Comparison of ENCODE assay signal across 24 cellular contexts in genomic region chr9:127697575-127697974, GRCh38. TPM values are rescaled to one million over a fixed set of nuclear protein-coding genes. Genes with fewer than 3 reads are reported as not detected.
"Had no signal": no experiment of that assay in that cellular context is flagged by ENCODE, and none has a peak within 500 bp of the region (broad histone marks: within the 10 kb centered on the region; RNA-seq: fewer than 3 reads in every experiment).

No MANE protein-coding gene starts in this region.

- H3K4me3 Mint-ChIP-seq: activated CD8-positive, alpha-beta T cell treated with anti-CD3 and anti-CD28 coated beads, Interleukin-2, amount 10 ng/mL, durations not matched to agents 7 days and 5 days; activated T-cell treated with anti-CD3 and anti-CD28 coated beads, Interleukin-2, amount 50 U/mL, for 24 hours; stimulated activated naive CD8-positive, alpha-beta T cell treated with anti-CD3 and anti-CD28 coated beads, Interleukin-15, Interleukin-2, amounts not matched to agents 100 ng/mL and 50 ng/mL, for 24 hours had no signal

- H3K36me3 ChIP-seq: transverse colon had no signal

- ATAC-seq: activated CD8-positive, alpha-beta T cell treated with anti-CD3 and anti-CD28 coated beads, Interleukin-2, amount 10 ng/mL, durations not matched to agents 7 days and 5 days; left cardiac atrium; mucosa of descending colon; naive thymus-derived CD8-positive, alpha-beta T cell had no signal

- H3K4me2 ChIP-seq: hepatocyte had no signal

- H3K9me3 Mint-ChIP-seq: activated CD4-positive, alpha-beta T cell treated with anti-CD3 and anti-CD28 coated beads, Interleukin-2, amount 10 ng/mL, durations not matched to agents 24 days and 14 days; activated T-cell treated with anti-CD3 and anti-CD28 coated beads, Interleukin-2, amount 50 U/mL, for 24 hours; activated T-helper 2 cell treated with anti-CD3 and anti-CD28 coated beads, Interferon-gamma antibody, Interleukin-2, Interleukin-4, amounts not matched to agents 10 μg/mL and 5 μg/mL and 100 μg/mL, durations not matched to agents 14 hours and 24 hours and 36 hours; naive thymus-derived CD8-positive, alpha-beta T cell; stimulated activated naive CD8-positive, alpha-beta T cell treated with anti-CD3 and anti-CD28 coated beads, Interleukin-15, Interleukin-2, amounts not matched to agents 100 ng/mL and 50 ng/mL, for 24 hours had no signal

- DNase-seq: activated CD4-positive, alpha-beta T cell treated with anti-CD3 and anti-CD28 coated beads, Interleukin-2, amount 10 ng/mL, durations not matched to agents 24 days and 14 days; activated CD8-positive, alpha-beta T cell treated with anti-CD3 and anti-CD28 coated beads, Interleukin-2, amount 10 ng/mL, durations not matched to agents 7 days and 5 days; activated naive CD4-positive, alpha-beta T cell treated with Interleukin-2 at 50 U/mL for 16 hours; activated T-cell treated with anti-CD3 and anti-CD28 coated beads, Interleukin-2, amount 50 U/mL, for 24 hours; cerebellar nuclear complex; cortex of kidney; effector CD8-positive, alpha-beta T cell; left cardiac atrium; mesenchymal stem cell; mucosa of descending colon; naive thymus-derived CD8-positive, alpha-beta T cell; nucleus accumbens; stimulated activated CD4-positive, alpha-beta T cell treated with anti-CD3 and anti-CD28 coated beads, Interleukin-12 subunit alpha, Interleukin-12 subunit beta, amount 100 ng/mL, for 4 hours; stimulated activated CD4-positive, alpha-beta T cell treated with anti-CD3 and anti-CD28 coated beads, Interleukin-1b, Interleukin-23, amount 100 ng/mL, for 48 hours; T1000; transverse colon had no signal

- H3K4me3 ChIP-seq: ascending aorta, esophagus muscularis mucosa, hepatocyte, mucosa of descending colon, transverse colon had no signal

- H3K27me3 Mint-ChIP-seq: activated CD4-positive, alpha-beta T cell treated with anti-CD3 and anti-CD28 coated beads, Interleukin-2, amount 10 ng/mL, durations not matched to agents 24 days and 14 days; activated T-cell treated with anti-CD3 and anti-CD28 coated beads, Interleukin-2, amount 50 U/mL, for 24 hours; naive thymus-derived CD8-positive, alpha-beta T cell; stimulated activated naive CD8-positive, alpha-beta T cell treated with anti-CD3 and anti-CD28 coated beads, Interleukin-15, Interleukin-2, amounts not matched to agents 100 ng/mL and 50 ng/mL, for 24 hours had no signal

- H3K79me2 ChIP-seq: hepatocyte had no signal

- H3K27ac ChIP-seq: hepatocyte had no signal

- H3K9me3 ChIP-seq: ascending aorta, esophagus muscularis mucosa, mucosa of descending colon, transverse colon had no signal

- H3K27me3 ChIP-seq: ascending aorta, esophagus muscularis mucosa, hepatocyte, transverse colon had no signal

- H3K4me1 ChIP-seq: ascending aorta had no signal

- H3K27ac Mint-ChIP-seq: activated CD4-positive, alpha-beta T cell treated with anti-CD3 and anti-CD28 coated beads, Interleukin-2, amount 10 ng/mL, durations not matched to agents 24 days and 14 days; activated CD8-positive, alpha-beta T cell treated with anti-CD3 and anti-CD28 coated beads, Interleukin-2, amount 10 ng/mL, durations not matched to agents 7 days and 5 days; activated T-helper 2 cell treated with anti-CD3 and anti-CD28 coated beads, Interferon-gamma antibody, Interleukin-2, Interleukin-4, amounts not matched to agents 10 μg/mL and 5 μg/mL and 100 μg/mL, durations not matched to agents 14 hours and 24 hours and 36 hours; stimulated activated naive CD8-positive, alpha-beta T cell treated with anti-CD3 and anti-CD28 coated beads, Interleukin-15, Interleukin-2, amounts not matched to agents 100 ng/mL and 50 ng/mL, for 24 hours had no signal

- H2AFZ ChIP-seq: hepatocyte had no signal

RNA-seq across cellular contexts. Expression of gene CFAP157, which starts 9.2 kb away (rescaled TPM):
- total RNA-seq: activated CD4-positive, alpha-beta T cell treated with anti-CD3 and anti-CD28 coated beads, Interleukin-2, amount 10 ng/mL, durations not matched to agents 24 days and 14 days; ascending aorta; bronchial epithelial cell; endothelial cell of umbilical vein; glomerular endothelial cell; hepatocyte; left cardiac atrium; transverse colon had no signal

RNA-seq across cellular contexts. Expression of gene TTC16, which starts 18.3 kb away (rescaled TPM):
- total RNA-seq: activated CD4-positive, alpha-beta T cell treated with anti-CD3 and anti-CD28 coated beads, Interleukin-2, amount 10 ng/mL, durations not matched to agents 24 days and 14 days; ascending aorta; bronchial epithelial cell; endothelial cell of umbilical vein; glomerular endothelial cell; hepatocyte; transverse colon had no signal

RNA-seq across cellular contexts. Expression of gene TOR2A, which starts 37.5 kb away (rescaled TPM):
- total RNA-seq: ascending aorta had no signal
